In the genomic region with DNA sequence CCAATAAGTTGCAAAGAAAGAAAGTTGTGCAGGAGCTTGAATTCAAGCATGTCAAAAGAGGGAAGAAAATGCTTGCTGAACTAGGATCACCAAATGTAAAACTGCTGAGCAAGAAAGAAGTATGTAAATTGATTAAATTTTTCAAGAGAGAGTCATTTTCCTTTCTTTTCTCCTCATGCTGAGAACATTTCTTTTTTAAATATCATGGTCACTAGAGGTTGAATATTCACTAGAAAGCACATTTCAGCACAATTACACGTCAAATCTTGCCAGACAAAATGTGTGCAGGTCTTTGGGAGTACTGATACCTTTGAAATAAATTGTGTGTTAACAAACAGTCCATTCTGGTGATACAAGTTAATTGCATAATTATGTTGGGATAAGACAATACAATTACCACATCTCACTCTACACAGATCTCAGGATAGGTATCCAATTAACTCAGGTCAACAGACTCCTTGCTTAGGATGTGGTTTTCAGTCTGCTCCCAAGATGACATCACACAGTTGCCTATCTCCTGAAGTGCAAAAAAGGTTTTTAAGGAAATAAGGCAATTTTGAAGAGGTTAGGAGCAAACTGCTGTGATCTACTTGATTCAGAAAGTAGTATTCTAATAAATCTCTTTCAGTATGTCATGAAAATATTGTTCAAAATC, we compare ENCODE assay signal across 15 cellular contexts.
DNase-seq lines count a peak whose midpoint lies in the region; ATAC-seq and TF ChIP-seq lines count a peak whose summit lies in the region.
"Had no signal": no experiment of that assay in that cellular context is flagged by ENCODE, and none has a peak within 500 bp of the region (broad histone marks: within the 10 kb centered on the region; RNA-seq: fewer than 3 reads in every experiment).

No MANE protein-coding gene starts in this region.

- WGBS in smooth muscle cell (ENCODE audit: low lambda C conversion rate): 0% methylated on average over 1 of the region's 1 CpG

- no peak for ATAC-seq in HG03457 (IDR thresholded peaks at IDR 0.05; ENCODE audit: unreplicated experiment)
- ATAC-seq: HCT116, Panc1 had no signal

- H3K79me2 ChIP-seq in smooth muscle cell (ENCODE audit: low read depth): no peaks in the 10 kb centered on the region

- TF ChIP-seq CTCF in astrocyte of the spinal cord (IDR thresholded peaks at IDR 0.05; ENCODE audit: low read depth, low read length) (no peak), smooth muscle cell (IDR thresholded peaks at IDR 0.05; ENCODE audit: borderline replicate concordance, insufficient read depth, poor library complexity, severe bottlenecking) (no peak)

- H3K4me3 ChIP-seq in astrocyte of the spinal cord (ENCODE audit: low read depth, low read length): no peak overlapping the region
- no peak overlapping the region for H3K4me3 ChIP-seq in smooth muscle cell
- H3K4me3 ChIP-seq in MG63: no peak overlapping the region

- no peaks in the 10 kb centered on the region for H4K20me1 ChIP-seq in smooth muscle cell (ENCODE audit: low read depth)

- DNase-seq in NCI-H748 (lab: John Stamatoyannopoulos, UW; ENCODE audit: unreplicated experiment) (peak; percentile 8), NCI-H748 treated with DMSO at 0.1 percent for 48 hours (lab: John Stamatoyannopoulos, UW) (no peak), NCI-H69 (lab: John Stamatoyannopoulos, UW) (peak; percentile 91), astrocyte of the spinal cord (ENCODE audit: low read depth, low spot score) (peak; percentile 18), smooth muscle cell (lab: John Stamatoyannopoulos, UW; ENCODE audit: unreplicated experiment) (no peak), MG63 (no peak), HuH-7 (ENCODE audit: low spot score) (no peak)
- DNase-seq: NCI-H1092, NCI-H146, NCI-H2081 treated with DMSO at 0.1 percent for 48 hours, NCI-H510A had no signal

- H3K27me3 ChIP-seq in smooth muscle cell (ENCODE audit: low read depth): no peaks in the 10 kb centered on the region
- H3K27me3 ChIP-seq in MG63: no peaks in the 10 kb centered on the region

- no peaks in the 10 kb centered on the region for H3K36me3 ChIP-seq in smooth muscle cell (ENCODE audit: low read depth)
- H3K36me3 ChIP-seq in MG63: no peaks in the 10 kb centered on the region

- no peaks in the 10 kb centered on the region for H3F3A ChIP-seq in smooth muscle cell (ENCODE audit: low read depth)

- H2AFZ ChIP-seq in smooth muscle cell (ENCODE audit: low read depth): peak overlapping the region; percentile 26

- in situ Hi-C loops in astrocyte of the spinal cord (cut with HindIII; ENCODE audit: low sequenced_read_pairs): no loop called here

- H3K27ac ChIP-seq in smooth muscle cell (ENCODE audit: low read depth): peak overlapping the region; percentile 7
- H3K27ac ChIP-seq: 22Rv1 had no signal

- peak overlapping the region; percentile 17 for H3K4me2 ChIP-seq in smooth muscle cell

- H3K9me3 ChIP-seq in smooth muscle cell (replicated peaks; ENCODE audit: low read depth) (no peaks in the 10 kb centered on the region), MG63 (no peaks in the 10 kb centered on the region)

- no peak overlapping the region for H3K9ac ChIP-seq in smooth muscle cell (ENCODE audit: low read depth)

- H3K4me1 ChIP-seq in smooth muscle cell (ENCODE audit: low read depth): no peaks in the 10 kb centered on the region

Comparison
In these comparisons a context has a peak if more than half of its experiments do, and no peak if none do; other contexts are left out.
1. DNase-seq: peak in NCI-H748 (single experiment), NCI-H69 (single experiment) and astrocyte of the spinal cord (single experiment); none in NCI-H748 treated with DMSO at 0.1 percent for 48 hours (single experiment), smooth muscle cell (single experiment), MG63 (single experiment) and HuH-7 (single experiment).